Comparison of ENCODE assay signal across 21 cellular contexts in genomic region chr5:42855811-42856210, GRCh38. TPM values are rescaled to one million over a fixed set of nuclear protein-coding genes. Genes with fewer than 3 reads are reported as not detected.
"Had no signal": no experiment of that assay in that cellular context is flagged by ENCODE, and none has a peak within 500 bp of the region (broad histone marks: within the 10 kb centered on the region; RNA-seq: fewer than 3 reads in every experiment).

No MANE protein-coding gene starts in this region.

- H3K27ac ChIP-seq: foreskin keratinocyte, neural progenitor cell had no signal

- H3K4me1 Mint-ChIP-seq: activated CD4-positive, alpha-beta T cell treated with anti-CD3 and anti-CD28 coated beads, Interleukin-2, amount 10 ng/mL, durations not matched to agents 24 days and 14 days; activated naive CD4-positive, alpha-beta T cell treated with anti-CD3 and anti-CD28 coated beads, Interleukin-2, amount 50 U/mL, for 24 hours; naive thymus-derived CD8-positive, alpha-beta T cell had no signal

- H3K4me3 ChIP-seq: neural progenitor cell, smooth muscle cell had no signal

- H3K4me2 ChIP-seq: neural progenitor cell, smooth muscle cell had no signal

- DNase-seq: activated CD4-positive, alpha-beta T cell treated with anti-CD3 and anti-CD28 coated beads, Interleukin-2, amount 10 ng/mL, durations not matched to agents 24 days and 14 days; activated CD8-positive, alpha-beta memory T cell treated with anti-CD3 and anti-CD28 coated beads, Interleukin-2, amount 10 ng/mL, durations not matched to agents 7 days and 5 days; activated CD8-positive, alpha-beta T cell treated with anti-CD3 and anti-CD28 coated beads for 36 hours; activated gamma-delta T cell; activated T-cell treated with anti-CD3 and anti-CD28 coated beads for 4 hours; aorta; dermis blood vessel endothelial cell; effector memory CD4-positive, alpha-beta T cell; foreskin keratinocyte; kidney glomerular epithelial cell; naive thymus-derived CD8-positive, alpha-beta T cell; posterior cingulate gyrus; stimulated activated CD4-positive, alpha-beta T cell treated with anti-CD3 and anti-CD28 coated beads, Interleukin-2, amount 100 ng/mL, for 48 hours; stimulated activated CD8-positive, alpha-beta memory T cell treated with anti-CD3 and anti-CD28 coated beads, Interleukin-4, amount 100 ng/mL, for 48 hours; stimulated activated naive CD4-positive, alpha-beta T cell had no signal

- H3K4me3 Mint-ChIP-seq: activated CD4-positive, alpha-beta T cell treated with anti-CD3 and anti-CD28 coated beads, Interleukin-2, amount 10 ng/mL, durations not matched to agents 24 days and 14 days; activated CD8-positive, alpha-beta memory T cell treated with anti-CD3 and anti-CD28 coated beads, Interleukin-2, amount 10 ng/mL, durations not matched to agents 7 days and 5 days; activated CD8-positive, alpha-beta T cell treated with anti-CD3 and anti-CD28 coated beads for 36 hours; activated naive CD4-positive, alpha-beta T cell treated with anti-CD3 and anti-CD28 coated beads, Interleukin-2, amount 50 U/mL, for 24 hours; brain; naive thymus-derived CD8-positive, alpha-beta T cell; neural progenitor cell; T-helper 1 cell treated with Interleukin-12 subunit alpha and Interleukin-12 subunit beta and Interleukin-4 antibody, amounts not matched to agents 30 μg/mL and 1 μg/mL, for 36 hours had no signal

- ATAC-seq: activated CD8-positive, alpha-beta memory T cell treated with anti-CD3 and anti-CD28 coated beads, Interleukin-2, amount 10 ng/mL, durations not matched to agents 7 days and 5 days; activated CD8-positive, alpha-beta T cell treated with anti-CD3 and anti-CD28 coated beads for 36 hours; foreskin keratinocyte; naive thymus-derived CD8-positive, alpha-beta T cell; sciatic nerve had no signal

- H3K27ac Mint-ChIP-seq: activated CD4-positive, alpha-beta T cell treated with anti-CD3 and anti-CD28 coated beads, Interleukin-2, amount 10 ng/mL, durations not matched to agents 24 days and 14 days; activated CD8-positive, alpha-beta memory T cell treated with anti-CD3 and anti-CD28 coated beads, Interleukin-2, amount 10 ng/mL, durations not matched to agents 7 days and 5 days; activated CD8-positive, alpha-beta T cell treated with anti-CD3 and anti-CD28 coated beads for 36 hours; activated naive CD4-positive, alpha-beta T cell treated with anti-CD3 and anti-CD28 coated beads, Interleukin-2, amount 50 U/mL, for 24 hours; naive thymus-derived CD8-positive, alpha-beta T cell; neural progenitor cell; T-helper 1 cell treated with Interleukin-12 subunit alpha and Interleukin-12 subunit beta and Interleukin-4 antibody, amounts not matched to agents 30 μg/mL and 1 μg/mL, for 36 hours had no signal

- H2AFZ ChIP-seq: neural progenitor cell had no signal

- H3K9me3 Mint-ChIP-seq: activated CD4-positive, alpha-beta T cell treated with anti-CD3 and anti-CD28 coated beads, Interleukin-2, amount 10 ng/mL, durations not matched to agents 24 days and 14 days; activated CD8-positive, alpha-beta T cell treated with anti-CD3 and anti-CD28 coated beads for 36 hours; activated naive CD4-positive, alpha-beta T cell treated with anti-CD3 and anti-CD28 coated beads, Interleukin-2, amount 50 U/mL, for 24 hours; neural progenitor cell; T-helper 1 cell treated with Interleukin-12 subunit alpha and Interleukin-12 subunit beta and Interleukin-4 antibody, amounts not matched to agents 30 μg/mL and 1 μg/mL, for 36 hours had no signal

- H3K36me3 Mint-ChIP-seq: activated CD8-positive, alpha-beta memory T cell treated with anti-CD3 and anti-CD28 coated beads, Interleukin-2, amount 10 ng/mL, durations not matched to agents 7 days and 5 days; activated naive CD4-positive, alpha-beta T cell treated with anti-CD3 and anti-CD28 coated beads, Interleukin-2, amount 50 U/mL, for 24 hours; brain; neural progenitor cell had no signal

- H3K4me1 ChIP-seq: foreskin keratinocyte had no signal

- H3K9ac ChIP-seq: neural progenitor cell had no signal

- H3K27me3 ChIP-seq: foreskin keratinocyte, neural progenitor cell had no signal

- H3K36me3 ChIP-seq: neural progenitor cell had no signal

RNA-seq across cellular contexts. Expression of gene SELENOP, which starts 44.1 kb away (rescaled TPM):
- total RNA-seq: activated CD4-positive, alpha-beta T cell treated with anti-CD3 and anti-CD28 coated beads, Interleukin-2, amount 10 ng/mL, durations not matched to agents 24 days and 14 days; activated CD8-positive, alpha-beta T cell treated with anti-CD3 and anti-CD28 coated beads for 36 hours had no signal
